Comparison of ENCODE assay signal across 8 cellular contexts in the genomic region with DNA sequence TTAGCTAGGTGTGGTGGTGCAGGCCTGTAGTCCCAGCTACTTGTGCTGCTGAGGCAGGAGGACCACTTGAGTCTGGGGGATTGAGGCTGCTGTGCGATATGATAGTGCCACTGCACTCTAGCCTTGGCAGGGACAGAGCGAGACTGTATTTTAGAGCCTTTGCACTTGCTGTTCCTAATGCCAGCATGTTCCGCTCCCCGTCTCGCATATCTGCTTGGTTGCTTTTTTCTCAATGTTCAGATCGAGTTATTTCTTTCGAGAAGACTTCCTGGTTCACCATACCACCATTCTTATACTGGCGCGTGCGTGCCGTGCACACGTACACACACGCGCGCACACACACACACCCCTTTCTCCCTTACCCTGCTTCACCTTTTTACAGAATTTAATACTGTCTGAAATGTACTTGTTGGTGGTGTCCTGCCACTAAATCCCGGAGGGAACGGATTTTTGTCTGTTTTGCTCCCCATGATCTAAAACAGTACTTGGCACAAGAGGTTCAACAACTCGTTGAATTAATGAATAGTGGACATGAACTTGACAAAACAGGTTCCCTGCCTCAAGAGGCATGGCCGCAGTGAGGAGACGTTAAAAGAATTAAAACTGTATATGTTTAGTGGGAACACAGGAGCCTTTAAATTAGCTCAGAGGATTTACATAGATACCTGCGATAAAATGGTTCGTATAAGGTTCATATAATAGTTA. TPM values are rescaled to one million over a fixed set of nuclear protein-coding genes. Genes with fewer than 3 reads are reported as not detected.
A peak's percentile ranks its signal among the peaks of the same experiment; 100 is the strongest.
DNase-seq lines count a peak whose midpoint lies in the region; ATAC-seq and TF ChIP-seq lines count a peak whose summit lies in the region.

No MANE protein-coding gene starts in this region.

- DNase-seq in GM13977 (ENCODE audit: low spot score) = peak; percentile 16
- DNase-seq in NCI-H510A (lab: John Stamatoyannopoulos, UW) = peak; percentile 16
- DNase-seq in body of pancreas = peak in 2 of 4 donors; percentile 10 to 26
- no peak for DNase-seq in type B pancreatic cell (ENCODE audit: extremely low spot score, unreplicated experiment)
- no peak for DNase-seq in COLO829 (ENCODE audit: low spot score)
- DNase-seq in superior temporal gyrus (ENCODE audit: extremely low spot score) = no peak

- H3K4me3 ChIP-seq in body of pancreas = no peak overlapping the region
- H3K4me3 ChIP-seq in mononuclear cell (ENCODE audit: low read length) = peak overlapping the region; percentile 89

- ATAC-seq in body of pancreas (no peak), HG02642 (IDR thresholded peaks at IDR 0.05; ENCODE audit: poor library complexity, unreplicated experiment) (no peak)

- peak overlapping the region; percentile 98 for H3K4me3 Mint-ChIP-seq in type B pancreatic cell

- no peaks in the 10 kb centered on the region for H3K27me3 Mint-ChIP-seq in type B pancreatic cell

- 59% methylated on average over 20 to 22 of the region's 22 CpGs for WGBS in body of pancreas, 2 donors

- H3K36me3 Mint-ChIP-seq in type B pancreatic cell = peaks cover 6% of the 10 kb centered on the region

- H3K36me3 ChIP-seq in body of pancreas (replicated peaks in 1 of 2; ENCODE audit: insufficient read depth in 1 of 2, low read depth in 2 of 2) = no peaks in the 10 kb centered on the region

- in situ Hi-C loops in GM13977 (cut with MboI; ENCODE audit: low pct_unique_long_range_greater_than_20kb, low sequenced_read_pairs, unreplicated experiment) = no loop called here

- peaks cover 16% of the 10 kb centered on the region for H3K4me1 Mint-ChIP-seq in type B pancreatic cell (ENCODE audit: unreplicated experiment)

- peak overlapping the region; percentile 91 to 98 (median 94) for H3K27ac ChIP-seq in body of pancreas

- H3K9me3 ChIP-seq in body of pancreas (no peaks in the 10 kb centered on the region), mononuclear cell (ENCODE audit: low read depth, low read length) (no peaks in the 10 kb centered on the region)

- H3K4me1 ChIP-seq in body of pancreas (peaks cover 20% of the 10 kb centered on the region), mononuclear cell (ENCODE audit: insufficient read depth, low read length) (peaks cover 14% of the 10 kb centered on the region)

- H3K27me3 ChIP-seq in body of pancreas (no peaks in the 10 kb centered on the region), mononuclear cell (ENCODE audit: insufficient read depth, low read length) (no peaks in the 10 kb centered on the region)

- no peaks in the 10 kb centered on the region for H3K9me3 Mint-ChIP-seq in type B pancreatic cell

- no peak for TF ChIP-seq POLR2A in body of pancreas (IDR thresholded peaks at IDR 0.05)

- H3K27ac Mint-ChIP-seq in type B pancreatic cell = peak overlapping the region; percentile 97

- no peak for TF ChIP-seq CTCF in GM13977 (IDR thresholded peaks at IDR 0.05; ENCODE audit: extremely low read depth, insufficient read depth, missing control alignments)
- peak in 1 of 7 experiments; percentile 6 for TF ChIP-seq CTCF in body of pancreas (IDR thresholded peaks at IDR 0.05)
- no peak for TF ChIP-seq CTCF in type B pancreatic cell (conservative IDR thresholded peaks at IDR 0.05)

- intact Hi-C loops in body of pancreas (cut with DNase I) = no loop called here

RNA-seq across cellular contexts. Expression of gene RPRD2, which starts 1.1 kb away (rescaled TPM):
- 10 to 100 TPM; 13.2 to 17.1 TPM for total RNA-seq in body of pancreas
- total RNA-seq in mononuclear cell = 34.1 TPM
- total RNA-seq in type B pancreatic cell (ENCODE audit: low replicate concordance) = 30.9 and 37.8 TPM in 2 replicates

RNA-seq across cellular contexts. Expression of gene PRPF3, which starts 41.5 kb away (rescaled TPM):
- total RNA-seq in body of pancreas (10 to 100 TPM; 36.8 to 74.8 TPM), mononuclear cell (106 TPM), type B pancreatic cell (ENCODE audit: low replicate concordance) (52.5 and 70.2 TPM in 2 replicates)

Comparison
In these comparisons a context has a peak if more than half of its experiments do, and no peak if none do; other contexts are left out.
1. DNase-seq: peak in GM13977 (single experiment) and NCI-H510A (single experiment); none in type B pancreatic cell (single experiment), COLO829 (single experiment) and superior temporal gyrus (single experiment).